19 cellular contexts compared by ENCODE assay signal in genomic region chr4:6401797-6402196, GRCh38.
"Had no signal": no experiment of that assay in that cellular context is flagged by ENCODE, and none has a peak within 500 bp of the region (broad histone marks: within the 10 kb centered on the region; RNA-seq: fewer than 3 reads in every experiment).

No MANE protein-coding gene starts in this region.

- H3K9me3 ChIP-seq: SK-N-SH had no signal

- H3K9ac ChIP-seq: SK-N-SH had no signal

- H3K4me2 ChIP-seq: SK-N-SH had no signal

- FAIRE-seq: RCC 7860 had no signal

- DNase-seq: KBM-7, NCI-H1048, NCI-H1105, NCI-H1417 treated with DMSO at 0.1 percent for 48 hours, NCI-H187, NCI-H2029, NCI-H2081 treated with DMSO at 0.1 percent for 48 hours, NCI-H2171, NCI-H226, NCI-H446, NCI-H510A, NCI-H524 treated with DMSO at 0.1 percent for 48 hours, NCI-H69, NCI-H774, RPMI8226, SHP77, SK-N-SH, SW 1271 had no signal
